Comparison of ENCODE assay signal across 15 cellular contexts in genomic region chr14:83170165-83170564, GRCh38.
A peak's percentile ranks its signal among the peaks of the same experiment; 100 is the strongest.
DNase-seq lines count a peak whose midpoint lies in the region; ATAC-seq and TF ChIP-seq lines count a peak whose summit lies in the region.
"Had no signal": no experiment of that assay in that cellular context is flagged by ENCODE, and none has a peak within 500 bp of the region (broad histone marks: within the 10 kb centered on the region; RNA-seq: fewer than 3 reads in every experiment).

No MANE protein-coding gene starts in this region.

- H3K4me3 ChIP-seq in IMR-90 (ENCODE audit: insufficient read depth, low read depth, low read length) (no peak overlapping the region), vagina (no peak overlapping the region)
- H3K4me3 ChIP-seq: A549 had no signal

- intact Hi-C loops in IMR-90 (cut with micrococcal nuclease): no loop called here
- intact Hi-C loops in vagina (cut with DNase I): no loop called here

- no peak overlapping the region for H3K4me2 ChIP-seq in IMR-90 (ENCODE audit: low read depth, low read length)
- H3K4me2 ChIP-seq: A549 had no signal

- TF ChIP-seq POLR2A in IMR-90 (IDR thresholded peaks at IDR 0.05; ENCODE audit: low read depth, low read length): no peak
- no peak for TF ChIP-seq POLR2A in vagina (IDR thresholded peaks at IDR 0.05)

- H2BK5ac ChIP-seq in IMR-90 (ENCODE audit: low read depth, low read length, poor library complexity, severe bottlenecking): no peak overlapping the region

- no TSS peak for BruUV-seq in IMR-90 (replicated peaks; lab: Mats Ljungman, UMichigan)

- peak overlapping the region; percentile 4; the same call in 1 of the 2 replicates for H2AK5ac ChIP-seq in IMR-90 (ENCODE audit: low read depth, low read length)

- peaks cover 42% of the 10 kb centered on the region for H3K9me3 Mint-ChIP-seq in T-helper 2 cell treated with Interferon-gamma antibody and Interleukin-4, amounts not matched to agents 5 μg/mL and 100 μg/mL, for 36 hours

- no peak overlapping the region for H3K4me3 Mint-ChIP-seq in T-helper 2 cell treated with Interferon-gamma antibody and Interleukin-4, amounts not matched to agents 5 μg/mL and 100 μg/mL, for 36 hours
- H3K4me3 Mint-ChIP-seq: CD14-positive monocyte; CD8-positive, alpha-beta T cell; IgD-negative memory B cell had no signal

- H3K27me3 ChIP-seq in IMR-90 (ENCODE audit: control insufficient read depth, insufficient read depth, low read length): no peaks in the 10 kb centered on the region
- H3K27me3 ChIP-seq in vagina: no peaks in the 10 kb centered on the region
- H3K27me3 ChIP-seq: BE2C had no signal

- no peaks in the 10 kb centered on the region for H3K36me3 Mint-ChIP-seq in T-helper 2 cell treated with Interferon-gamma antibody and Interleukin-4, amounts not matched to agents 5 μg/mL and 100 μg/mL, for 36 hours (ENCODE audit: low read depth)
- H3K36me3 Mint-ChIP-seq: CD14-positive monocyte; CD8-positive, alpha-beta T cell; IgD-negative memory B cell had no signal

- no peaks in the 10 kb centered on the region for H3K36me3 ChIP-seq in IMR-90 (ENCODE audit: control insufficient read depth, insufficient read depth, low read length)
- H3K36me3 ChIP-seq in vagina: no peaks in the 10 kb centered on the region
- H3K36me3 ChIP-seq: BE2C had no signal

- CTCF ChIA-PET in IMR-90 (lab: Yijun Ruan, JAX): no interaction called here

- no peak overlapping the region for H2AFZ ChIP-seq in IMR-90 (replicated peaks; ENCODE audit: low read length, poor library complexity)

- H2BK15ac ChIP-seq in IMR-90 (ENCODE audit: low read depth, low read length): peak overlapping the region; percentile 21; the same call in 1 of the 3 replicates

- TF ChIP-seq RAD21 in IMR-90 (IDR thresholded peaks at IDR 0.05; ENCODE audit: low read length): no peak

- no peak for ATAC-seq in IMR-90 (ENCODE audit: low read depth)
- ATAC-seq: A549; CD8-positive, alpha-beta T cell; HCT116 had no signal

- no peak overlapping the region for H3K18ac ChIP-seq in IMR-90 (ENCODE audit: low read depth, low read length)

- no peaks in the 10 kb centered on the region for H3K4me1 Mint-ChIP-seq in T-helper 2 cell treated with Interferon-gamma antibody and Interleukin-4, amounts not matched to agents 5 μg/mL and 100 μg/mL, for 36 hours (ENCODE audit: low read depth)
- H3K4me1 Mint-ChIP-seq: CD14-positive monocyte, IgD-negative memory B cell had no signal

- H4K5ac ChIP-seq in IMR-90 (ENCODE audit: low read depth, low read length): no peak overlapping the region

- POLR2A ChIA-PET in IMR-90 (lab: Charles Lee; ENCODE audit: unreplicated experiment): no interaction called here

- no peak overlapping the region for H3K9ac ChIP-seq in IMR-90 (ENCODE audit: low read depth, low read length)

- H3K79me1 ChIP-seq in IMR-90 (ENCODE audit: low read depth in 1 of 2, low read length in 2 of 2): no peaks in the 10 kb centered on the region

- no peak overlapping the region for H3K23ac ChIP-seq in IMR-90 (ENCODE audit: low read depth, low read length)

- H2AK9ac ChIP-seq in IMR-90 (replicated peaks; ENCODE audit: low read depth, low read length, poor library complexity): no peak overlapping the region

- no CpG with 5 or more reads among the region's 3 CpGs for WGBS in IMR-90 (ENCODE audit: extremely low coverage in 2 of 2, insufficient read length in 1 of 2), 2 experiments

- TF ChIP-seq CTCF in IMR-90 (conservative IDR thresholded peaks at IDR 0.05; ENCODE audit: low read depth, low read length): no peak
- no peak for TF ChIP-seq CTCF in vagina (IDR thresholded peaks at IDR 0.05)

- H3K4me1 ChIP-seq in IMR-90 (ENCODE audit: control insufficient read depth, insufficient read depth, low read length) (no peaks in the 10 kb centered on the region), vagina (no peaks in the 10 kb centered on the region)
- H3K4me1 ChIP-seq: A549, BE2C had no signal

- H3K27ac ChIP-seq in IMR-90 (ENCODE audit: insufficient read depth, low read length) (no peak overlapping the region), vagina (no peak overlapping the region)
- H3K27ac ChIP-seq: A549 had no signal

- peak overlapping the region; percentile 29; the same call in 1 of the 2 replicates for H2BK20ac ChIP-seq in IMR-90 (ENCODE audit: low read depth, low read length)

- H4K91ac ChIP-seq in IMR-90 (ENCODE audit: insufficient read depth, low read depth, low read length): no peak overlapping the region

- peak overlapping the region; percentile 37; the same call in 1 of the 2 replicates for H3K14ac ChIP-seq in IMR-90 (replicated peaks; ENCODE audit: low read depth, low read length)

- peaks cover 4% of the 10 kb centered on the region; the same call in 1 of the 2 replicates for H3K9me1 ChIP-seq in IMR-90 (ENCODE audit: insufficient read depth, low read length)

- no peaks in the 10 kb centered on the region for H3K27me3 Mint-ChIP-seq in T-helper 2 cell treated with Interferon-gamma antibody and Interleukin-4, amounts not matched to agents 5 μg/mL and 100 μg/mL, for 36 hours (ENCODE audit: low read depth)
- H3K27me3 Mint-ChIP-seq: IgD-negative memory B cell had no signal

- H2BK120ac ChIP-seq in IMR-90 (ENCODE audit: low read depth, low read length): no peak overlapping the region

- no peak overlapping the region for H3K27ac Mint-ChIP-seq in T-helper 2 cell treated with Interferon-gamma antibody and Interleukin-4, amounts not matched to agents 5 μg/mL and 100 μg/mL, for 36 hours
- H3K27ac Mint-ChIP-seq: CD14-positive monocyte; CD8-positive, alpha-beta T cell; IgD-negative memory B cell had no signal

- H4K20me1 ChIP-seq in IMR-90 (ENCODE audit: insufficient read depth, low read length): no peaks in the 10 kb centered on the region

- no peak overlapping the region for H3K4ac ChIP-seq in IMR-90 (ENCODE audit: low read depth, low read length)

- dilution Hi-C loops in IMR-90 (cut with HindIII; ENCODE audit: low sequenced_read_pairs, unreplicated experiment): no loop called here

- in situ Hi-C loops in IMR-90 (cut with MboI; ENCODE audit: low sequenced_read_pairs): no loop called here

- DNase-seq in IMR-90 (peak; percentile 24), amniotic epithelial cell (ENCODE audit: low read depth) (peak; percentile 47), iris pigment epithelial cell (ENCODE audit: low read depth) (peak; percentile 51), vagina (ENCODE audit: extremely low spot score in 2 of 2) (no peak), NCI-H226 (no peak)
- DNase-seq in T-helper 2 cell treated with Interferon-gamma antibody and Interleukin-4, amounts not matched to agents 5 μg/mL and 100 μg/mL, for 36 hours (ENCODE audit: low spot score): no peak
- DNase-seq: BE2C; CD8-positive, alpha-beta T cell; COR-L47; DMS153; DMS79 treated with DMSO at 0.1 percent for 48 hours had no signal

- H3K9me3 ChIP-seq in IMR-90 (ENCODE audit: control insufficient read depth, insufficient read depth, low read length) (no peaks in the 10 kb centered on the region), vagina (no peaks in the 10 kb centered on the region)
- H3K9me3 ChIP-seq: A549, BE2C had no signal

- H3K56ac ChIP-seq in IMR-90 (ENCODE audit: extremely low read depth, insufficient read depth, low read length): no peak overlapping the region

- H4K8ac ChIP-seq in IMR-90 (ENCODE audit: low read depth in 2 of 2, low read length in 2 of 2): no peak overlapping the region; a peak in 1 of 4 replicates

TF ChIP-seq in IMR-90, 13 proteins besides CTCF, POLR2A, EP300 and RAD21:
- TF ChIP-seq MXI1 (IDR thresholded peaks at IDR 0.05; ENCODE audit: borderline replicate concordance, low read depth, low read length): no peak
- TF ChIP-seq BHLHE40 (IDR thresholded peaks at IDR 0.05; ENCODE audit: low read depth, low read length): no peak
- no peak for TF ChIP-seq RFX5 (IDR thresholded peaks at IDR 0.05; ENCODE audit: low read depth, low read length)
- TF ChIP-seq MAFK (IDR thresholded peaks at IDR 0.05; ENCODE audit: low read depth, low read length): no peak
- no peak for TF ChIP-seq NFE2L2 (IDR thresholded peaks at IDR 0.05; ENCODE audit: low read depth, low read length)
- no peak for TF ChIP-seq FOS (IDR thresholded peaks at IDR 0.05; ENCODE audit: low read depth, low read length)
- TF ChIP-seq USF2 (IDR thresholded peaks at IDR 0.05; ENCODE audit: low read depth, low read length): no peak
- TF ChIP-seq RCOR1 (IDR thresholded peaks at IDR 0.05; ENCODE audit: insufficient replicate concordance, low read length): no peak
- no peak for TF ChIP-seq CHD1 (IDR thresholded peaks at IDR 0.05; ENCODE audit: low read depth, low read length)
- no peak for TF ChIP-seq CEBPB (IDR thresholded peaks at IDR 0.05; ENCODE audit: low read depth, low read length)
- no peak for TF ChIP-seq SMC3 (IDR thresholded peaks at IDR 0.05; ENCODE audit: low read depth, low read length)
- TF ChIP-seq ELK1 (IDR thresholded peaks at IDR 0.05; ENCODE audit: borderline replicate concordance, low read depth, low read length): no peak

Comparison
In these comparisons a context has a peak if more than half of its experiments do, and no peak if none do; other contexts are left out.
1. DNase-seq: peak in IMR-90 (single experiment), amniotic epithelial cell (single experiment) and iris pigment epithelial cell (single experiment); none in vagina (0 of 2), T-helper 2 cell treated with Interferon-gamma antibody and Interleukin-4, amounts not matched to agents 5 μg/mL and 100 μg/mL, for 36 hours (single experiment) and NCI-H226 (single experiment).